13 cellular contexts compared by ENCODE assay signal in the genomic region with DNA sequence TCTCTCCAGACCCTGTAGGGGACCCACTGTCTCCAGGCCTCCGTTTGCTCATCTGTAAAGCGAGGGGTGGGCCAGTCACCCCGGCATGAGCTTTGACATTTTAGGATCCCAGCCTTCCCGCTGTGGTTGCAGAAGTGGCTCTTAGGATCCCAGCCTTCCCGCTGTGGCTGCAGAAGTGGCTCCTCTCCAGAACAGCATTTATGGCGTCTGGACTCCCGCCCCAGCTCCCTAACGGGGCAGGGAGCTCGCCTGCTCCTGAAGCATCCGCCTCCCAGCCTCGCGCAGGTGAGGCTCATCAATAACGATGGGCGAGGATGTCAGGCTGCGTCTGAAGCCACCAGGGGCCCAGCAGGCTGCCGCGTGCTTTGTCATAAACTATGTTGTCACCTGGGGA.
A peak's percentile ranks its signal among the peaks of the same experiment; 100 is the strongest.
DNase-seq lines count a peak whose midpoint lies in the region; ATAC-seq and TF ChIP-seq lines count a peak whose summit lies in the region.
"Had no signal": no experiment of that assay in that cellular context is flagged by ENCODE, and none has a peak within 500 bp of the region (broad histone marks: within the 10 kb centered on the region; RNA-seq: fewer than 3 reads in every experiment).

No MANE protein-coding gene starts in this region.

- peaks cover 18% of the 10 kb centered on the region for H3K27me3 Mint-ChIP-seq in nephron (ENCODE audit: low read depth)
- H3K27me3 Mint-ChIP-seq: stimulated activated naive CD8-positive, alpha-beta T cell treated with anti-CD3 and anti-CD28 coated beads, Interleukin-15, amount 100 ng/mL, for 72 hours had no signal

- intact Hi-C loops in left cardiac atrium (cut with DNase I), result loop anchor here (5.0 to 10.0 kb wide), 2 partner anchors 191 to 194 kb away; no protein-coding TSS in a partner anchor

- peaks cover 45% of the 10 kb centered on the region for H3K4me1 Mint-ChIP-seq in nephron
- H3K4me1 Mint-ChIP-seq: stimulated activated naive CD8-positive, alpha-beta T cell treated with anti-CD3 and anti-CD28 coated beads, Interleukin-15, amount 100 ng/mL, for 72 hours had no signal

- H3K9me3 ChIP-seq in right atrium auricular region, result peaks cover 0 to 8% of the 10 kb centered on the region in 2 donors

- H3K27ac Mint-ChIP-seq in nephron, result peak overlapping the region; percentile 95 to 97 (median 96)

- no peak for TF ChIP-seq POLR2A in GM18505 (IDR thresholded peaks at IDR 0.05; ENCODE audit: borderline replicate concordance, extremely low read depth, insufficient read depth, insufficient read length)

- H3K4me3 ChIP-seq in right atrium auricular region, result peak overlapping the region in 1 of 2 donors; percentile 19

- ATAC-seq in left cardiac atrium (no peak), HG03439 (IDR thresholded peaks at IDR 0.05; ENCODE audit: unreplicated experiment) (no peak), GM21717 (IDR thresholded peaks at IDR 0.05; ENCODE audit: unreplicated experiment) (no peak), HG02642 (IDR thresholded peaks at IDR 0.05; ENCODE audit: poor library complexity, unreplicated experiment) (no peak), GM18505 (IDR thresholded peaks at IDR 0.05; ENCODE audit: unreplicated experiment) (no peak)
- ATAC-seq: stimulated activated naive CD8-positive, alpha-beta T cell treated with anti-CD3 and anti-CD28 coated beads, Interleukin-15, amount 100 ng/mL, for 72 hours had no signal

- peaks cover 4% of the 10 kb centered on the region for H3K36me3 Mint-ChIP-seq in nephron (ENCODE audit: low read depth)

- H3K9me3 Mint-ChIP-seq in nephron, result peaks cover 23% of the 10 kb centered on the region

- no peaks in the 10 kb centered on the region for H3K36me3 ChIP-seq in right atrium auricular region

- H3K4me1 ChIP-seq in right atrium auricular region, result peaks cover 4 to 60% of the 10 kb centered on the region in 2 donors

- TF ChIP-seq CTCF in right atrium auricular region (IDR thresholded peaks at IDR 0.05) (no peak), VCaP (conservative IDR thresholded peaks at IDR 0.05) (no peak), nephron (IDR thresholded peaks at IDR 0.05; ENCODE audit: unreplicated experiment in 3 of 3) (no peak)

- H3K4me3 Mint-ChIP-seq in nephron, result peak overlapping the region; percentile 60 to 63 (median 60)
- H3K4me3 Mint-ChIP-seq: stimulated activated naive CD8-positive, alpha-beta T cell treated with anti-CD3 and anti-CD28 coated beads, Interleukin-15, amount 100 ng/mL, for 72 hours had no signal

- H3K27ac ChIP-seq in right atrium auricular region, result peak overlapping the region; percentile 89 to 92
- H3K27ac ChIP-seq in VCaP, result peak overlapping the region; percentile 83

- peak; percentile 57 for DNase-seq in right atrium auricular region (ENCODE audit: low spot score)
- DNase-seq in left cardiac atrium, result no peak
- DNase-seq: activated gamma-delta T cell treated with Interleukin-2 at 50 U/mL for 16 hours, dermis blood vessel endothelial cell, KBM-7, OCI-M1 had no signal

- H3K27me3 ChIP-seq in right atrium auricular region, result no peaks in the 10 kb centered on the region
